8 cellular contexts compared by ENCODE assay signal in the genomic region with DNA sequence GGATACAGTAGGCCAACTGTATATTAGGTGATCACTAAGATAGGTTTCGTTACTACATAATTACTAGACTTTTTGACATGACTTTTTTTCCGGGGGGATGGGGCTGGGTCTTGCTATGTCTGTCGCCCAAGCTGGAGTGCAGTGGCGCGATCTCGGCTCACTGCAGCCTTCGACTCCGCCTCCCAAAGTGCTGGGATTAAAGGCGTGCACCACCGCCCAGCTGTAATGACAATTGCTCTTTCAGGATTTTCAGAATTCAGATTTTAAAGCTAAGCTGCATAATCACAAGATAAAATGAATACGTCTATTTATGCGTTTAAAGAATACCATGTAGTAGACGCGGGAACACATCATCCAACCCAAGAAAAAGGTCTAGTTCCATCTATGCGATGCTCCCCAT. TPM values are rescaled to one million over a fixed set of nuclear protein-coding genes. Genes with fewer than 3 reads are reported as not detected.
A peak's percentile ranks its signal among the peaks of the same experiment; 100 is the strongest.
DNase-seq lines count a peak whose midpoint lies in the region; ATAC-seq and TF ChIP-seq lines count a peak whose summit lies in the region.

No MANE protein-coding gene starts in this region.

- peak overlapping the region; percentile 99 for H3K27ac Mint-ChIP-seq in effector memory CD8-positive, alpha-beta T cell
- H3K27ac Mint-ChIP-seq in neural crest cell (ENCODE audit: unreplicated experiment), result peak overlapping the region; percentile 98

- peaks cover 67% of the 10 kb centered on the region for H3K36me3 Mint-ChIP-seq in effector memory CD8-positive, alpha-beta T cell (ENCODE audit: insufficient read depth)
- peaks cover 23% of the 10 kb centered on the region for H3K36me3 Mint-ChIP-seq in neural crest cell (ENCODE audit: low read depth)

- intact Hi-C loops in PC-3 (cut with micrococcal nuclease), result no loop called here

- no peaks in the 10 kb centered on the region for H3K27me3 ChIP-seq in PC-3 (ENCODE audit: low read length)

- H3F3A ChIP-seq in PC-3 (ENCODE audit: low read length, unreplicated experiment), result no peaks in the 10 kb centered on the region

- H3K9me3 Mint-ChIP-seq in effector memory CD8-positive, alpha-beta T cell, result no peaks in the 10 kb centered on the region
- H3K9me3 Mint-ChIP-seq in neural crest cell, result no peaks in the 10 kb centered on the region

- ATAC-seq in PC-3 (no peak), HG03039 (IDR thresholded peaks at IDR 0.05; ENCODE audit: unreplicated experiment) (no peak), HG03469 (IDR thresholded peaks at IDR 0.05; ENCODE audit: unreplicated experiment) (no peak)
- no peak for ATAC-seq in effector memory CD8-positive, alpha-beta T cell (replicated peaks)

- peaks cover 70% of the 10 kb centered on the region for H3K79me2 ChIP-seq in PC-3 (ENCODE audit: low read length)

- peak overlapping the region; percentile 93 to 94 for H3K4me3 Mint-ChIP-seq in effector memory CD8-positive, alpha-beta T cell
- H3K4me3 Mint-ChIP-seq in neural crest cell, result peak overlapping the region; percentile 99

- no peaks in the 10 kb centered on the region for H3K9me2 ChIP-seq in PC-3 (replicated peaks; ENCODE audit: low read length)

- H3K4me1 ChIP-seq in PC-3 (ENCODE audit: insufficient read depth, low read length), result peaks cover 7% of the 10 kb centered on the region

- no peaks in the 10 kb centered on the region for H3K9me3 ChIP-seq in PC-3 (ENCODE audit: low read length)

- H3K27ac ChIP-seq in PC-3 (ENCODE audit: low read length), result peak overlapping the region; percentile 94

- peaks cover 19% of the 10 kb centered on the region; the same call in 1 of the 2 replicates for H4K20me1 ChIP-seq in PC-3 (ENCODE audit: low read length)

- peak overlapping the region; percentile 96 for H3K4me2 ChIP-seq in PC-3 (ENCODE audit: low read length)

- H3K4me3 ChIP-seq in PC-3 (ENCODE audit: low read length), result peak overlapping the region; percentile 93

- H3K9ac ChIP-seq in PC-3 (ENCODE audit: low read length), result peak overlapping the region; percentile 92

- no peaks in the 10 kb centered on the region; the same call in 1 of the 2 replicates for H3K36me3 ChIP-seq in PC-3 (ENCODE audit: low read depth, low read length)

- H2AFZ ChIP-seq in PC-3 (ENCODE audit: low read length), result no peak overlapping the region

- H3K4me1 Mint-ChIP-seq in effector memory CD8-positive, alpha-beta T cell (ENCODE audit: low read depth in 2 of 2), result peaks cover 40 to 51% of the 10 kb centered on the region in 2 donors
- H3K4me1 Mint-ChIP-seq in neural crest cell, result peaks cover 67% of the 10 kb centered on the region

- TF ChIP-seq CTCF in PC-3 (conservative IDR thresholded peaks at IDR 0.05; ENCODE audit: low read depth, low read length) (no peak), neural crest cell (conservative IDR thresholded peaks at IDR 0.05) (no peak)

- DNase-seq in EL (peak; percentile 15), PC-3 (no peak), neural crest cell (ENCODE audit: low read depth, low spot score) (no peak), NCI-H1092 treated with DMSO at 0.1 percent for 48 hours (lab: John Stamatoyannopoulos, UW) (no peak), UCSD-AML1 (lab: John Stamatoyannopoulos, UW; ENCODE audit: unreplicated experiment) (no peak)
- no peak for DNase-seq in effector memory CD8-positive, alpha-beta T cell

- CTCF ChIA-PET in PC-3 (lab: Charles Lee), result no interaction called here

- BruUV-seq in PC-3 (replicated peaks; lab: Mats Ljungman, UMichigan), result no TSS peak

- POLR2A ChIA-PET in PC-3 (lab: Charles Lee; ENCODE audit: unreplicated experiment), result no interaction called here

- no peaks in the 10 kb centered on the region for H3K27me3 Mint-ChIP-seq in effector memory CD8-positive, alpha-beta T cell
- peaks cover 2% of the 10 kb centered on the region for H3K27me3 Mint-ChIP-seq in neural crest cell (ENCODE audit: low read depth)

RNA-seq across cellular contexts. Expression of gene IDI1, which starts 1.0 kb away (rescaled TPM):
- total RNA-seq in PC-3 (2014; rRNA removed) (21.9 and 30.2 TPM in 2 replicates), neural crest cell (110 and 114 TPM in 2 replicates)

RNA-seq across cellular contexts. Expression of gene WDR37, which starts 8.2 kb away (rescaled TPM):
- total RNA-seq in PC-3 (2014; rRNA removed), result 4.5 and 7.1 TPM in 2 replicates
- 19.3 and 19.5 TPM in 2 replicates for total RNA-seq in neural crest cell

RNA-seq across cellular contexts. Expression of gene IDI2, which starts 22.3 kb away (rescaled TPM):
- total RNA-seq in PC-3 (2014; rRNA removed) (not detected in 2 replicates), neural crest cell (not detected in 2 replicates)

RNA-seq across cellular contexts. Expression of gene GTPBP4, which starts 59.7 kb away (rescaled TPM):
- total RNA-seq in PC-3 (2014; rRNA removed) (44.6 and 62.0 TPM in 2 replicates), neural crest cell (69.6 and 79.8 TPM in 2 replicates)
